Comparison of ENCODE assay signal across 27 cellular contexts in the genomic region with DNA sequence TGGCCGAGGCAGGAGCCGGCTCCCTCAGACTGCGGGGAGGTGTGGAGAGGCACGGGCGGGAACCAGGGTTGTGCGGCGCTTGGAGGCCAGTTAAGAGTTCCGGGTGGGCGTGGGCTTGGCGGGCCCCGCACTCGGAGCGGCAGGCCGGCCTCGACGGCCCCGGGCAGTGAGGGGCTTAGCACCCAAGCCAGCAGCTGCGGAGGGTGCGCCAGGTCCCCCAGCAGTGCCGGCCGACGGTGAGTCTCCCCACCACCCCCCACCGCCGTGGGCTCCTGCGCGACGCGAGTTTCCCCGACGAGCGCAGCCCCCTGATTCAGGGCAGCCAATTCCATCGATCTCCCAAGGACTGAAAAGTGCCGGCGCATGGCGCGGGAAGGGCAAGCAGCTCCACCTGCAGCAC.
"Had no signal": no experiment of that assay in that cellular context is flagged by ENCODE, and none has a peak within 500 bp of the region (broad histone marks: within the 10 kb centered on the region; RNA-seq: fewer than 3 reads in every experiment).

No MANE protein-coding gene starts in this region.

- H3K4me1 ChIP-seq: colonic mucosa, esophagus muscularis mucosa, esophagus squamous epithelium, foreskin keratinocyte, gastrocnemius medialis, gastroesophageal sphincter, heart left ventricle had no signal

- H3K4me3 ChIP-seq: colonic mucosa, coronary artery, dorsolateral prefrontal cortex, esophagus muscularis mucosa, esophagus squamous epithelium, gastrocnemius medialis, gastroesophageal sphincter, heart left ventricle had no signal

- FAIRE-seq: colon, endometrium, endothelial cell of umbilical vein, frontal cortex had no signal

- H3K36me3 ChIP-seq: colonic mucosa, esophagus muscularis mucosa, esophagus squamous epithelium, gastrocnemius medialis, gastroesophageal sphincter, heart left ventricle had no signal

- ATAC-seq: effector memory CD8-positive, alpha-beta T cell; esophagus mucosa; foreskin keratinocyte; gastrocnemius medialis; gastroesophageal sphincter; heart left ventricle had no signal

- H3K9me3 ChIP-seq: colonic mucosa, esophagus muscularis mucosa, gastrocnemius medialis, gastroesophageal sphincter, heart left ventricle had no signal

- H3K27me3 ChIP-seq: colonic mucosa, dorsolateral prefrontal cortex, esophagus muscularis mucosa, esophagus squamous epithelium, foreskin keratinocyte, gastrocnemius medialis, gastroesophageal sphincter, heart left ventricle had no signal

- H3K27ac ChIP-seq: colonic mucosa, coronary artery, dorsolateral prefrontal cortex, epithelial cell of prostate, esophagus muscularis mucosa, esophagus squamous epithelium, foreskin keratinocyte, gastrocnemius medialis, gastroesophageal sphincter, heart left ventricle had no signal

- DNase-seq: colonic mucosa; cortex of kidney; dermis blood vessel endothelial cell; dorsolateral prefrontal cortex; effector CD4-positive, alpha-beta T cell; effector CD8-positive, alpha-beta T cell; effector memory CD4-positive, alpha-beta T cell; effector memory CD8-positive, alpha-beta T cell; endodermal cell; erythroblast; esophagus squamous epithelium; foreskin fibroblast; foreskin keratinocyte; foreskin melanocyte; gastrocnemius medialis; glutamatergic neuron; head of caudate nucleus had no signal
